In genomic region chr11:63837719-63838118, GRCh38 we compare ENCODE assay signal across 8 cellular contexts. TPM values are rescaled to one million over a fixed set of nuclear protein-coding genes. Genes with fewer than 3 reads are reported as not detected.
DNase-seq lines count a peak whose midpoint lies in the region; ATAC-seq lines count a peak whose summit lies in the region.

No MANE protein-coding gene starts in this region.

- no peak overlapping the region for H2BK120ac ChIP-seq in trophoblast cell (ENCODE audit: insufficient read depth, low read length, poor library complexity)

- H3K9me3 ChIP-seq in NT2/D1 (ENCODE audit: insufficient read depth, low read length) (no peaks in the 10 kb centered on the region), trophoblast cell (ENCODE audit: insufficient read depth, low read depth, low read length) (no peaks in the 10 kb centered on the region)
- H3K9me3 ChIP-seq in effector memory CD4-positive, alpha-beta T cell (ENCODE audit: control insufficient read depth, low read length) = no peaks in the 10 kb centered on the region

- H3K4me1 ChIP-seq in NT2/D1 (ENCODE audit: insufficient read depth, insufficient read length) (peaks cover 21% of the 10 kb centered on the region), trophoblast cell (ENCODE audit: control insufficient read depth in 1 of 2, insufficient read depth in 2 of 2, low read length in 2 of 2) (peaks cover 9 to 21% of the 10 kb centered on the region in 2 experiments)
- H3K4me1 ChIP-seq in effector memory CD4-positive, alpha-beta T cell (ENCODE audit: control insufficient read depth, insufficient read depth, low read length, poor library complexity, severe bottlenecking) = peaks cover 27% of the 10 kb centered on the region

- WGBS in trophoblast cell (ENCODE audit: extremely low coverage, insufficient coverage, insufficient read length) = no CpG with 5 or more reads among the region's 5 CpGs

- peak overlapping the region; percentile 86 for H3K9ac ChIP-seq in NT2/D1 (ENCODE audit: insufficient read length, low read depth)
- H3K9ac ChIP-seq in trophoblast cell (ENCODE audit: low read length) = no peak overlapping the region

- H2AK5ac ChIP-seq in trophoblast cell (ENCODE audit: low read length) = no peak overlapping the region

- no peak overlapping the region for H3K4ac ChIP-seq in trophoblast cell (ENCODE audit: low read depth, low read length)

- H3K14ac ChIP-seq in trophoblast cell (ENCODE audit: low read length) = no peak overlapping the region

- no peak overlapping the region for H3K4me2 ChIP-seq in trophoblast cell (ENCODE audit: low read length)

- peaks cover 13% of the 10 kb centered on the region for H3K79me1 ChIP-seq in trophoblast cell (ENCODE audit: low read length)

- no peak overlapping the region for H3K23ac ChIP-seq in trophoblast cell (ENCODE audit: low read length)

- peak; percentile 77 for DNase-seq in DMS53 (lab: John Stamatoyannopoulos, UW)
- no peak for DNase-seq in NT2/D1 (ENCODE audit: low read depth, low spot score)
- DNase-seq in effector memory CD4-positive, alpha-beta T cell = no peak
- DNase-seq in trophoblast cell = no peak
- DNase-seq in OCI-M2 (lab: John Stamatoyannopoulos, UW; ENCODE audit: unreplicated experiment) = no peak
- no peak for DNase-seq in NAMALWA (ENCODE audit: low spot score)

- H3K36me3 ChIP-seq in NT2/D1 (ENCODE audit: insufficient read depth, insufficient read length, low read length) = peaks cover 2% of the 10 kb centered on the region
- peaks cover 2% of the 10 kb centered on the region for H3K36me3 ChIP-seq in effector memory CD4-positive, alpha-beta T cell (ENCODE audit: control insufficient read depth, insufficient read depth, low read length)
- H3K36me3 ChIP-seq in trophoblast cell (ENCODE audit: control insufficient read depth in 1 of 2, insufficient read depth in 2 of 2, low read length in 2 of 2) = no peaks in the 10 kb centered on the region

- peaks cover 18% of the 10 kb centered on the region for H3K79me2 ChIP-seq in trophoblast cell (ENCODE audit: control insufficient read depth, insufficient read depth, low read length, poor library complexity)

- no peak overlapping the region for H2BK12ac ChIP-seq in trophoblast cell (ENCODE audit: low read length)

- H2BK5ac ChIP-seq in trophoblast cell (ENCODE audit: low read depth, low read length, poor library complexity) = no peak overlapping the region

- no peak overlapping the region for H4K91ac ChIP-seq in trophoblast cell (ENCODE audit: low read depth, low read length)

- no peak overlapping the region for H2AFZ ChIP-seq in trophoblast cell (ENCODE audit: insufficient read depth, low read length, poor library complexity)

- H3K27ac ChIP-seq in effector memory CD4-positive, alpha-beta T cell (ENCODE audit: insufficient read depth, low read length, poor library complexity, severe bottlenecking) = peak overlapping the region; percentile 71
- H3K27ac ChIP-seq in trophoblast cell (ENCODE audit: low read depth, low read length) = peak overlapping the region; percentile 49

- no peak overlapping the region for H3K4me3 ChIP-seq in NT2/D1 (ENCODE audit: insufficient read length, low read depth)
- H3K4me3 ChIP-seq in effector memory CD4-positive, alpha-beta T cell (ENCODE audit: insufficient read depth, low read depth, low read length, poor library complexity, severe bottlenecking) = peak overlapping the region; percentile 4
- H3K4me3 ChIP-seq in trophoblast cell (ENCODE audit: low read depth, low read length) = no peak overlapping the region

- H4K8ac ChIP-seq in trophoblast cell (ENCODE audit: low read depth, low read length) = no peak overlapping the region

- H3K18ac ChIP-seq in trophoblast cell (ENCODE audit: low read length) = no peak overlapping the region

- H4K12ac ChIP-seq in trophoblast cell (ENCODE audit: low read depth, low read length) = no peak overlapping the region

- ATAC-seq in GM19035 (IDR thresholded peaks at IDR 0.05; ENCODE audit: unreplicated experiment) (no peak), HG03039 (IDR thresholded peaks at IDR 0.05; ENCODE audit: unreplicated experiment) (no peak)

- H3K27me3 ChIP-seq in NT2/D1 (ENCODE audit: insufficient read depth, insufficient read length) = no peaks in the 10 kb centered on the region
- H3K27me3 ChIP-seq in effector memory CD4-positive, alpha-beta T cell (replicated peaks; ENCODE audit: control insufficient read depth, insufficient read depth, low read length, poor library complexity, severe bottlenecking) = no peaks in the 10 kb centered on the region
- no peaks in the 10 kb centered on the region for H3K27me3 ChIP-seq in trophoblast cell (ENCODE audit: insufficient read depth, low read length)

RNA-seq across cellular contexts. Expression of gene MARK2, which starts 1.2 kb away (rescaled TPM):
- polyA plus RNA-seq in trophoblast cell (2013) = 67.3 and 70.2 TPM in 2 replicates

RNA-seq across cellular contexts. Expression of gene SPINDOC, which starts 24.5 kb away (rescaled TPM):
- polyA plus RNA-seq in trophoblast cell (2013) = 47.1 and 48.8 TPM in 2 replicates
